Comparison of ENCODE assay signal across 25 cellular contexts in the genomic region with DNA sequence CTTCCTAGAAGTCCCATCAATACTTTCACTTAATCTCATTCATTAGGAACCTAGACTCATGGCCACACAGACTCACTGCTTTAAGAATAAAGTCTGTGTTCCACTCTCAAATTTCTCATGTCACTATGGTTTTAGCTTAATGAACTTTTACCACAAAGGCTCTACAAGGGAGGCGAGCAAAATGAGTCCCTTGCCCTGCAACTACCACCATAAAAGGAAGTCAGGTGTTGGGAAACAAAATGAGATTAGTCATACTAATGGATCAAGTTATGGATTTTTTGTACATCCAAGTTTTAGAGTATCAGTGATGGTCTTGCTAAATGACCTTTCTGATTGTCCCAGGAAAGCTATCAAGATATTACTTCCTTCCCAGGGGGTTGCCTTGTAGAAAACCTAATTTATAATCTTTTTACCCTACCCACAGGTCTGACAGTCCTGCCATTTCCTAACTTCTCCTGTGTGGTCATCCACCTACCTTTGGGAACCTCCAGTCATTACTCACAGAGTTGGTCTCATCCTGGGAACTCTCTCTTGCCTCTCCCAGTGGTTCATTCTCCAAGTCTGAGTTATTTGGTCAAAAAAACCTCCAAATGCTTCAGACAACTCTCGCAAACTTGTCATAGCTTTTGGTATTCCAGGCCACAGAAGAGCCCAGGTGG. TPM values are rescaled to one million over a fixed set of nuclear protein-coding genes. Genes with fewer than 3 reads are reported as not detected.
A peak's percentile ranks its signal among the peaks of the same experiment; 100 is the strongest.
DNase-seq lines count a peak whose midpoint lies in the region; ATAC-seq, FAIRE-seq and TF ChIP-seq lines count a peak whose summit lies in the region.
"Had no signal": no experiment of that assay in that cellular context is flagged by ENCODE, and none has a peak within 500 bp of the region (broad histone marks: within the 10 kb centered on the region; RNA-seq: fewer than 3 reads in every experiment).

No MANE protein-coding gene starts in this region.

- no peaks in the 10 kb centered on the region for H3K9me3 Mint-ChIP-seq in activated T-cell treated with anti-CD3 and anti-CD28 coated beads, Interleukin-2, amount 50 U/mL, for 4 hours
- H3K9me3 Mint-ChIP-seq in CD8-positive, alpha-beta memory T cell = no peaks in the 10 kb centered on the region
- H3K9me3 Mint-ChIP-seq: CD4-positive, alpha-beta T cell had no signal

- no peak overlapping the region for H3K4me2 ChIP-seq in PC-3 (ENCODE audit: low read length)
- H3K4me2 ChIP-seq: A549 had no signal

- H3K27ac Mint-ChIP-seq in CD8-positive, alpha-beta memory T cell = peak overlapping the region in 3 of 8 donors; percentile 0 to 33 (median 29)
- H3K27ac Mint-ChIP-seq: CD4-positive, alpha-beta T cell had no signal

- H3K4me1 Mint-ChIP-seq in activated T-cell treated with anti-CD3 and anti-CD28 coated beads, Interleukin-2, amount 50 U/mL, for 4 hours (ENCODE audit: low read depth) = no peaks in the 10 kb centered on the region
- peaks cover 2 to 14% (median 5%) of the 10 kb centered on the region in 3 donors for H3K4me1 Mint-ChIP-seq in CD8-positive, alpha-beta memory T cell

- BruUV-seq in PC-3 (replicated peaks; lab: Mats Ljungman, UMichigan) = no TSS peak

- no peak overlapping the region for H3K9ac ChIP-seq in PC-3 (ENCODE audit: low read length)

- H2AFZ ChIP-seq in PC-3 (ENCODE audit: low read length) = no peak overlapping the region

- H3K4me3 Mint-ChIP-seq in activated T-cell treated with anti-CD3 and anti-CD28 coated beads, Interleukin-2, amount 50 U/mL, for 4 hours = no peak overlapping the region
- H3K4me3 Mint-ChIP-seq in CD8-positive, alpha-beta memory T cell = no peak overlapping the region
- H3K4me3 Mint-ChIP-seq: CD4-positive, alpha-beta T cell had no signal

- CTCF ChIA-PET in PC-3 (lab: Charles Lee) = no interaction called here
- CTCF ChIA-PET in CD8-positive, alpha-beta memory T cell (lab: Charles Lee) = no interaction called here

- H3K9me2 ChIP-seq in PC-3 (replicated peaks; ENCODE audit: low read length) = no peaks in the 10 kb centered on the region

- no peaks in the 10 kb centered on the region for H3K79me2 ChIP-seq in PC-3 (ENCODE audit: low read length)

- no peak for FAIRE-seq in bronchial epithelial cell (lab: Jason Lieb, UNC)
- FAIRE-seq: A549, GM12878, GM19239 had no signal

- H3K36me3 Mint-ChIP-seq in activated T-cell treated with anti-CD3 and anti-CD28 coated beads, Interleukin-2, amount 50 U/mL, for 4 hours (ENCODE audit: insufficient read depth) = peaks cover 18% of the 10 kb centered on the region
- peaks cover 0 to 29% (median 12%) of the 10 kb centered on the region in 3 donors for H3K36me3 Mint-ChIP-seq in CD8-positive, alpha-beta memory T cell

- H3K4me3 ChIP-seq in PC-3 (ENCODE audit: low read length) = no peak overlapping the region
- H3K4me3 ChIP-seq in bronchial epithelial cell (ENCODE audit: low read depth, low read length) = no peak overlapping the region
- no peak overlapping the region for H3K4me3 ChIP-seq in adrenal gland
- H3K4me3 ChIP-seq in CD8-positive, alpha-beta memory T cell (ENCODE audit: low read length) = no peak overlapping the region
- H3K4me3 ChIP-seq: A549, GM12878 had no signal

- TF ChIP-seq POLR2A in adrenal gland (IDR thresholded peaks at IDR 0.05) = no peak

- peak; percentile 22 for DNase-seq in M059J (ENCODE audit: low read depth)
- DNase-seq in PC-3 = peak; percentile 7
- DNase-seq in bronchial epithelial cell (ENCODE audit: low read depth) = peak; percentile 63
- no peak for DNase-seq in left lobe of liver (ENCODE audit: low spot score)
- DNase-seq in activated T-cell treated with anti-CD3 and anti-CD28 coated beads, Interleukin-2, amount 50 U/mL, for 4 hours = no peak
- no peak for DNase-seq in adrenal gland
- DNase-seq in CD8-positive, alpha-beta memory T cell = no peak
- DNase-seq in NCI-H345 (lab: John Stamatoyannopoulos, UW) = no peak
- DNase-seq: CD4-positive, alpha-beta T cell; DMS53; EL; GOT3; KBM-7; NCI-H1092; NCI-H1436 treated with DMSO at 0.1 percent for 48 hours; NCI-H2029; NCI-H446; NCI-H69; NK-92 treated with Interleukin-12 subunit alpha and Interleukin-12 subunit beta, amount 100 ng/mL, for 24 hours; SIG-M5 had no signal

- WGBS in adrenal gland, 4 donors = 90 to 98% (median 97%) methylated on average over 2 of the region's 2 CpGs

- H3K36me3 ChIP-seq in PC-3 (ENCODE audit: low read depth, low read length) = no peaks in the 10 kb centered on the region; the same call in 1 of the 2 replicates
- H3K36me3 ChIP-seq in bronchial epithelial cell (ENCODE audit: control insufficient read depth, insufficient read depth, low read length) = no peaks in the 10 kb centered on the region
- H3K36me3 ChIP-seq in adrenal gland (replicated peaks in 1 of 2) = peaks cover 0 to 5% of the 10 kb centered on the region in 2 donors
- no peaks in the 10 kb centered on the region for H3K36me3 ChIP-seq in CD8-positive, alpha-beta memory T cell (ENCODE audit: insufficient read depth, low read length)

- H3K27ac ChIP-seq in PC-3 (ENCODE audit: low read length) (no peak overlapping the region), adrenal gland (no peak overlapping the region)
- H3K27ac ChIP-seq in CD8-positive, alpha-beta memory T cell (ENCODE audit: low read depth, low read length) = no peak overlapping the region
- H3K27ac ChIP-seq: A549, RWPE1 had no signal

- ATAC-seq in PC-3 (no peak), left lobe of liver (peak; percentile 43)
- no peak for ATAC-seq in activated T-cell treated with anti-CD3 and anti-CD28 coated beads, Interleukin-2, amount 50 U/mL, for 4 hours
- ATAC-seq: A549, GM12878, SK-N-SH treated with all-trans-retinoic acid at 6 μM for 48 hours had no signal

- POLR2A ChIA-PET in PC-3 (lab: Charles Lee; ENCODE audit: unreplicated experiment) = no interaction called here
- POLR2A ChIA-PET in CD8-positive, alpha-beta memory T cell (lab: Charles Lee) = no interaction called here

- no peaks in the 10 kb centered on the region for H3F3A ChIP-seq in PC-3 (ENCODE audit: low read length, unreplicated experiment)

- H3K4me1 ChIP-seq in PC-3 (ENCODE audit: insufficient read depth, low read length) = no peaks in the 10 kb centered on the region
- H3K4me1 ChIP-seq in adrenal gland (replicated peaks in 1 of 2) = no peaks in the 10 kb centered on the region
- H3K4me1 ChIP-seq in CD8-positive, alpha-beta memory T cell (ENCODE audit: insufficient read depth, low read length) = no peaks in the 10 kb centered on the region
- H3K4me1 ChIP-seq: A549 had no signal

- H3K27me3 ChIP-seq in PC-3 (ENCODE audit: low read length) = no peaks in the 10 kb centered on the region
- H3K27me3 ChIP-seq in bronchial epithelial cell (ENCODE audit: control insufficient read depth, insufficient read depth, low read length) = no peaks in the 10 kb centered on the region
- no peaks in the 10 kb centered on the region for H3K27me3 ChIP-seq in adrenal gland
- no peaks in the 10 kb centered on the region for H3K27me3 ChIP-seq in CD8-positive, alpha-beta memory T cell (ENCODE audit: insufficient read depth, low read length, poor library complexity, severe bottlenecking)

- no peaks in the 10 kb centered on the region for H4K20me1 ChIP-seq in PC-3 (ENCODE audit: low read length)

- intact Hi-C loops in PC-3 (cut with micrococcal nuclease) = no loop called here
- intact Hi-C loops in adrenal gland (cut with DNase I) = no loop called here

- no peaks in the 10 kb centered on the region for H3K9me3 ChIP-seq in PC-3 (ENCODE audit: low read length)
- H3K9me3 ChIP-seq in adrenal gland (replicated peaks in 1 of 3) = no peaks in the 10 kb centered on the region
- no peaks in the 10 kb centered on the region for H3K9me3 ChIP-seq in CD8-positive, alpha-beta memory T cell (ENCODE audit: low read length)
- H3K9me3 ChIP-seq: A549 had no signal

- TF ChIP-seq CTCF in PC-3 (conservative IDR thresholded peaks at IDR 0.05; ENCODE audit: low read depth, low read length) (no peak), bronchial epithelial cell (IDR thresholded peaks at IDR 0.05; ENCODE audit: insufficient read depth, low read length, severe bottlenecking) (no peak), adrenal gland (IDR thresholded peaks at IDR 0.05) (no peak)

- no peaks in the 10 kb centered on the region for H3K27me3 Mint-ChIP-seq in activated T-cell treated with anti-CD3 and anti-CD28 coated beads, Interleukin-2, amount 50 U/mL, for 4 hours (ENCODE audit: low read depth)
- H3K27me3 Mint-ChIP-seq in CD8-positive, alpha-beta memory T cell = no peaks in the 10 kb centered on the region
- H3K27me3 Mint-ChIP-seq: CD4-positive, alpha-beta T cell had no signal

RNA-seq across cellular contexts. Expression of a gene that starts 51.8 kb away (rescaled TPM):
- 81.5 and 116 TPM in 2 replicates for total RNA-seq in M059J (2014; rRNA removed; shearing (Covaris generic))
- 103 and 116 TPM in 2 replicates for total RNA-seq in PC-3 (2014; rRNA removed)
- total RNA-seq in bronchial epithelial cell = 180 and 213 TPM in 2 replicates
- 29.2 TPM for total RNA-seq in left lobe of liver
- 100 to 1,000 TPM in 2 of 3 donors, 10 to 100 TPM in 1; 85.9 to 104 (median 103) TPM for total RNA-seq in activated T-cell treated with anti-CD3 and anti-CD28 coated beads, Interleukin-2, amount 50 U/mL, for 4 hours
- total RNA-seq in adrenal gland = 10 to 100 TPM; 20.9 to 38.1 (median 27.5) TPM
- 10 to 100 TPM in 1 of 3 donors, 1 to 10 TPM in 2; 6.0 to 36.3 (median 6.9) TPM for polyA plus RNA-seq in adrenal gland
- total RNA-seq in CD8-positive, alpha-beta memory T cell = 10 to 100 TPM; 75.3 to 75.8 TPM
- 12.4 TPM for polyA plus RNA-seq in CD8-positive, alpha-beta memory T cell

Comparison
In these comparisons a context has a peak if more than half of its experiments do, and no peak if none do; other contexts are left out.
1. DNase-seq: peak in M059J (single experiment), PC-3 (single experiment) and bronchial epithelial cell (single experiment); none in left lobe of liver (single experiment), activated T-cell treated with anti-CD3 and anti-CD28 coated beads, Interleukin-2, amount 50 U/mL, for 4 hours (single experiment), adrenal gland (0 of 7), CD8-positive, alpha-beta memory T cell (0 of 5) and NCI-H345 (single experiment).